2 cellular contexts compared by ENCODE assay signal in genomic region chr3:183134844-183135243, GRCh38.
TF ChIP-seq lines count a peak whose summit lies in the region.

No MANE protein-coding gene starts in this region.

TF ChIP-seq in SK-N-SH, 30 proteins besides CTCF, POLR2A, EP300 and RAD21:
- no peak for TF ChIP-seq EZH2phosphoT487 (IDR thresholded peaks at IDR 0.05; ENCODE audit: borderline replicate concordance, low read depth)
- no peak for TF ChIP-seq FOXJ3 (CRISPR knock-in tag; IDR thresholded peaks at IDR 0.05)
- TF ChIP-seq NRF1 (IDR thresholded peaks at IDR 0.05; ENCODE audit: low read depth, low read length): no peak
- TF ChIP-seq FOSL2 (IDR thresholded peaks at IDR 0.05; ENCODE audit: borderline replicate concordance, low read depth): no peak
- TF ChIP-seq IRF3 (IDR thresholded peaks at IDR 0.05; ENCODE audit: low read depth, low read length): no peak
- no peak for TF ChIP-seq TCF12 (IDR thresholded peaks at IDR 0.05)
- no peak for TF ChIP-seq ZBTB33 (IDR thresholded peaks at IDR 0.05; ENCODE audit: borderline replicate concordance, low read depth)
- no peak for TF ChIP-seq ELF1 (IDR thresholded peaks at IDR 0.05)
- TF ChIP-seq MXI1 (IDR thresholded peaks at IDR 0.05; ENCODE audit: low read depth, low read length): no peak
- no peak for TF ChIP-seq TEAD4 (IDR thresholded peaks at IDR 0.05; ENCODE audit: borderline replicate concordance, insufficient read depth)
- no peak for TF ChIP-seq RXRA (IDR thresholded peaks at IDR 0.05; ENCODE audit: borderline replicate concordance, low read depth)
- no peak for TF ChIP-seq MEF2A (IDR thresholded peaks at IDR 0.05; ENCODE audit: borderline replicate concordance, low read depth)

TF ChIP-seq in SK-N-SH treated with all-trans-retinoic acid at 6 μM for 48 hours, 23 proteins besides CTCF, POLR2A, EP300 and RAD21 (continued from another document):
- TF ChIP-seq POU6F1 (CRISPR knock-in tag; IDR thresholded peaks at IDR 0.05; ENCODE audit: borderline replicate concordance, low read depth) (no peak), ZC3H10 (CRISPR knock-in tag; IDR thresholded peaks at IDR 0.05) (no peak), ARNTL (CRISPR knock-in tag; IDR thresholded peaks at IDR 0.05; ENCODE audit: borderline replicate concordance, low read depth) (no peak), GLIS3 (CRISPR knock-in tag; IDR thresholded peaks at IDR 0.05) (no peak), ZNF565 (CRISPR knock-in tag; conservative IDR thresholded peaks at IDR 0.05; ENCODE audit: low read depth) (no peak), OSR1 (CRISPR knock-in tag; IDR thresholded peaks at IDR 0.05) (no peak), RARB (CRISPR knock-in tag; IDR thresholded peaks at IDR 0.05) (no peak), ZFP30 (CRISPR knock-in tag; IDR thresholded peaks at IDR 0.05) (no peak), PATZ1 (CRISPR knock-in tag; IDR thresholded peaks at IDR 0.05; ENCODE audit: borderline replicate concordance) (no peak)
- TF ChIP-seq, protein P1, sequence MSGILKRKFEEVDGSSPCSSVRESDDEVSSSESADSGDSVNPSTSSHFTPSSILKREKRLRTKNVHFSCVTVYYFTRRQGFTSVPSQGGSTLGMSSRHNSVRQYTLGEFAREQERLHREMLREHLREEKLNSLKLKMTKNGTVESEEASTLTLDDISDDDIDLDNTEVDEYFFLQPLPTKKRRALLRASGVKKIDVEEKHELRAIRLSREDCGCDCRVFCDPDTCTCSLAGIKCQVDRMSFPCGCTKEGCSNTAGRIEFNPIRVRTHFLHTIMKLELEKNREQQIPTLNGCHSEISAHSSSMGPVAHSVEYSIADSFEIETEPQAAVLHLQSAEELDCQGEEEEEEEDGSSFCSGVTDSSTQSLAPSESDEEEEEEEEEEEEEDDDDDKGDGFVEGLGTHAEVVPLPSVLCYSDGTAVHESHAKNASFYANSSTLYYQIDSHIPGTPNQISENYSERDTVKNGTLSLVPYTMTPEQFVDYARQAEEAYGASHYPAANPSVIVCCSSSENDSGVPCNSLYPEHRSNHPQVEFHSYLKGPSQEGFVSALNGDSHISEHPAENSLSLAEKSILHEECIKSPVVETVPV (CRISPR knock-in tag; IDR thresholded peaks at IDR 0.05): no peak
